ENCODE assay signal across 8 cellular contexts in the genomic region with DNA sequence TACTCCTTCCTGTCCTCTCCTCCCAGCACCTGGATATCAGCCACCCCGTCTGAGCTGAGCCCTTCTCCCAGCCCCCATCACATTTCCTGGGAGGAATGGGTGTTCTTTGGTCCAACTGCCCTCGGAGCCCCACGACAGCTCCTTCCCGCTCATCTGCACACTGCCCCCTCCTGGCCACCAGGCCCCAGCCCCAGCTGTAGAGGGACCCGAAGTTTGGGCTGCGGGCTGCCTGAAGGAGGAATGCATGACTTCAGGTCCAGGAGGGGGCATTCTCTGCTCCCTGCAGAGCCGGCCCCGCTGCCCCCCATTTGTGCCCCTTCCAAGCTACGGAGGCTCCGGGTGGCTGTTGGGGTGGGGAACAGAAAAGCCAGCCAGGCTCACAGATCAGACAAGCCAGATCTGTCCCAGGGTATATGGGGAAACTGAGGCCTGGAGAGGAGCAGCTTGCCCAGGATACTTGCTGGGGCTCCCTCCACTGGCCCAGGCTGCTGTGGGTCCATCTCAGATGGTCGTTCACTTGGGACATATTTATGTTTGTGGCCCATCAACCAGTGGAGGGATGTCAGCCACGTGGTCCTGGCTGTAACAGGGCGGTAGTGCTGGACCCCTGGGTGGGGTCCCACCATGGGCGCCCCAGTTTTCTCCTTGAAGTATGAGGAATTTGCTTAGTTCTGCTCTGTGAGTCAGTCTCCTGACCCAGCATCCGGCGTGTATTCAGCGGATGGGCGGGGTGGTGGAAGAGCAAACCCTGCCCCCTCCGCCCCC. TPM values are rescaled to one million over a fixed set of nuclear protein-coding genes. Genes with fewer than 3 reads are reported as not detected.
DNase-seq lines count a peak whose midpoint lies in the region; ATAC-seq and TF ChIP-seq lines count a peak whose summit lies in the region.

No MANE protein-coding gene starts in this region.

- H3K4me1 Mint-ChIP-seq in activated CD4-positive, alpha-beta T cell treated with anti-CD3 and anti-CD28 coated beads, Interleukin-2, amount 10 ng/mL, durations not matched to agents 7 days and 5 days: no peaks in the 10 kb centered on the region
- H3K4me1 Mint-ChIP-seq in progenitor cell of endocrine pancreas (ENCODE audit: low read depth): peaks cover 4% of the 10 kb centered on the region

- H3F3A ChIP-seq in OCI-LY1 (ENCODE audit: insufficient read depth, low read length): no peaks in the 10 kb centered on the region

- no peaks in the 10 kb centered on the region for H4K20me1 ChIP-seq in OCI-LY1 (ENCODE audit: insufficient read depth, low read length)

- H3K9me3 Mint-ChIP-seq in activated CD4-positive, alpha-beta T cell treated with anti-CD3 and anti-CD28 coated beads, Interleukin-2, amount 10 ng/mL, durations not matched to agents 7 days and 5 days: no peaks in the 10 kb centered on the region
- no peaks in the 10 kb centered on the region for H3K9me3 Mint-ChIP-seq in progenitor cell of endocrine pancreas (ENCODE audit: low read depth)

- H3K9me3 ChIP-seq in OCI-LY1 (ENCODE audit: low read length) (no peaks in the 10 kb centered on the region), esophagus squamous epithelium (no peaks in the 10 kb centered on the region)

- TF ChIP-seq POLR2A in esophagus squamous epithelium (IDR thresholded peaks at IDR 0.05): no peak

- CTCF ChIA-PET in activated CD4-positive, alpha-beta T cell treated with anti-CD3 and anti-CD28 coated beads, Interleukin-2, amount 10 ng/mL, durations not matched to agents 7 days and 5 days (lab: Charles Lee): interaction anchor here (1.0 to 1.6 kb wide), 3 partner anchors 11 to 33 kb away, joined by 3 to 4 read pairs (median 3); no protein-coding TSS in a partner anchor

- H3K4me1 ChIP-seq in OCI-LY1 (ENCODE audit: insufficient read depth, low read length, severe bottlenecking) (no peaks in the 10 kb centered on the region), esophagus squamous epithelium (peaks cover 0 to 12% (median 0%) of the 10 kb centered on the region in 3 donors)

- no peaks in the 10 kb centered on the region for H3K36me3 ChIP-seq in OCI-LY1 (ENCODE audit: insufficient read depth, low read length)
- H3K36me3 ChIP-seq in esophagus squamous epithelium: peaks cover 0 to 24% (median 11%) of the 10 kb centered on the region in 3 donors

- H3K4me2 ChIP-seq in OCI-LY1 (ENCODE audit: low read length): no peak overlapping the region

- peak; percentile 83 for TF ChIP-seq CTCF in OCI-LY1 (IDR thresholded peaks at IDR 0.05; ENCODE audit: low read length)
- TF ChIP-seq CTCF in esophagus squamous epithelium (IDR thresholded peaks at IDR 0.05): peak in 5 of 6 experiments; percentile 48 to 74 (median 61)
- peak; percentile 63 for TF ChIP-seq CTCF in progenitor cell of endocrine pancreas (IDR thresholded peaks at IDR 0.05; ENCODE audit: unreplicated experiment)

- no peaks in the 10 kb centered on the region for H3K9me2 ChIP-seq in OCI-LY1 (ENCODE audit: low read depth, low read length)

- no peak for ATAC-seq in GM21526 (IDR thresholded peaks at IDR 0.05; ENCODE audit: low FRiP score, unreplicated experiment)
- no peak for ATAC-seq in GM18861 (IDR thresholded peaks at IDR 0.05; ENCODE audit: unreplicated experiment)
- no peak for ATAC-seq in HG02588 (IDR thresholded peaks at IDR 0.05; ENCODE audit: unreplicated experiment)

- WGBS in esophagus squamous epithelium, 2 donors: 55 to 64% methylated on average over 5 to 7 of the region's 19 CpGs

- no peak overlapping the region for H3K9ac ChIP-seq in OCI-LY1 (ENCODE audit: low read length)

- no peak overlapping the region for H3K4me3 Mint-ChIP-seq in activated CD4-positive, alpha-beta T cell treated with anti-CD3 and anti-CD28 coated beads, Interleukin-2, amount 10 ng/mL, durations not matched to agents 7 days and 5 days
- no peak overlapping the region for H3K4me3 Mint-ChIP-seq in progenitor cell of endocrine pancreas (ENCODE audit: low read depth)

- no peaks in the 10 kb centered on the region for H3K36me3 Mint-ChIP-seq in activated CD4-positive, alpha-beta T cell treated with anti-CD3 and anti-CD28 coated beads, Interleukin-2, amount 10 ng/mL, durations not matched to agents 7 days and 5 days (ENCODE audit: low read depth)
- peaks cover 4% of the 10 kb centered on the region for H3K36me3 Mint-ChIP-seq in progenitor cell of endocrine pancreas (ENCODE audit: insufficient read depth)

- H3K27me3 ChIP-seq in OCI-LY1 (ENCODE audit: insufficient read depth, low read length): peaks cover 11% of the 10 kb centered on the region; the same call in 1 of the 2 replicates
- H3K27me3 ChIP-seq in esophagus squamous epithelium: no peaks in the 10 kb centered on the region

- no peak overlapping the region for H2AFZ ChIP-seq in OCI-LY1 (ENCODE audit: low read length)

- H3K27ac ChIP-seq in OCI-LY1 (ENCODE audit: low read depth, low read length, poor library complexity, severe bottlenecking): no peak overlapping the region
- H3K27ac ChIP-seq in esophagus squamous epithelium: no peak overlapping the region

- H3K79me2 ChIP-seq in OCI-LY1 (ENCODE audit: insufficient read depth, low read length): no peaks in the 10 kb centered on the region

- H3K4me3 ChIP-seq in OCI-LY1 (ENCODE audit: low read depth, low read length, poor library complexity, severe bottlenecking): no peak overlapping the region
- no peak overlapping the region for H3K4me3 ChIP-seq in esophagus squamous epithelium

- intact Hi-C loops in esophagus squamous epithelium (cut with DNase I): loop anchor here (5.0 to 10.0 kb wide), 3 partner anchors 132 to 308 kb away; no protein-coding TSS in a partner anchor

- peaks cover 4% of the 10 kb centered on the region for H3K27me3 Mint-ChIP-seq in activated CD4-positive, alpha-beta T cell treated with anti-CD3 and anti-CD28 coated beads, Interleukin-2, amount 10 ng/mL, durations not matched to agents 7 days and 5 days
- H3K27me3 Mint-ChIP-seq in progenitor cell of endocrine pancreas: no peaks in the 10 kb centered on the region

- peak; percentile 20 for DNase-seq in activated CD4-positive, alpha-beta T cell treated with anti-CD3 and anti-CD28 coated beads, Interleukin-2, amount 10 ng/mL, durations not matched to agents 7 days and 5 days
- DNase-seq in activated CD4-positive, alpha-beta T cell treated with anti-CD3 and anti-CD28 coated beads for 1 hour: no peak
- DNase-seq in esophagus squamous epithelium (lab: John Stamatoyannopoulos, UW): no peak
- peak; percentile 38 for DNase-seq in progenitor cell of endocrine pancreas (ENCODE audit: low spot score, unreplicated experiment)

- H3K27ac Mint-ChIP-seq in activated CD4-positive, alpha-beta T cell treated with anti-CD3 and anti-CD28 coated beads, Interleukin-2, amount 10 ng/mL, durations not matched to agents 7 days and 5 days: no peak overlapping the region
- H3K27ac Mint-ChIP-seq in progenitor cell of endocrine pancreas: no peak overlapping the region

- POLR2A ChIA-PET in activated CD4-positive, alpha-beta T cell treated with anti-CD3 and anti-CD28 coated beads, Interleukin-2, amount 10 ng/mL, durations not matched to agents 7 days and 5 days (lab: Charles Lee): no interaction called here

RNA-seq across cellular contexts. Expression of a gene that starts 33.1 kb away (rescaled TPM):
- total RNA-seq in activated CD4-positive, alpha-beta T cell treated with anti-CD3 and anti-CD28 coated beads, Interleukin-2, amount 10 ng/mL, durations not matched to agents 7 days and 5 days: not detected
- total RNA-seq in esophagus squamous epithelium (10 to 100 TPM; 28.3 to 48.8 (median 38.1) TPM), progenitor cell of endocrine pancreas (63.2 and 67.8 TPM in 2 replicates)

Comparison
In these comparisons a context has a peak if more than half of its experiments do, and no peak if none do; other contexts are left out.
1. DNase-seq: peak in activated CD4-positive, alpha-beta T cell treated with anti-CD3 and anti-CD28 coated beads, Interleukin-2, amount 10 ng/mL, durations not matched to agents 7 days and 5 days (single experiment) and progenitor cell of endocrine pancreas (single experiment); none in activated CD4-positive, alpha-beta T cell treated with anti-CD3 and anti-CD28 coated beads for 1 hour (single experiment) and esophagus squamous epithelium (single experiment).
2. RNA of a gene that starts 33.1 kb away (total RNA-seq): 63.2 to 67.8 TPM in progenitor cell of endocrine pancreas and 28.3 to 48.8 TPM in esophagus squamous epithelium; not detected in activated CD4-positive, alpha-beta T cell treated with anti-CD3 and anti-CD28 coated beads, Interleukin-2, amount 10 ng/mL, durations not matched to agents 7 days and 5 days; every median in the first group is over 10 times any median in the second.
3. Peak in every context shown above with its lines, with median percentiles within 50 percentile points of each other: CTCF ChIP-seq.